Comparison of ENCODE assay signal across 8 cellular contexts in genomic region chr3:24145981-24146822, GRCh38.
DNase-seq lines count a peak whose midpoint lies in the region; ATAC-seq and TF ChIP-seq lines count a peak whose summit lies in the region.

No MANE protein-coding gene starts in this region.

- H3K4me1 Mint-ChIP-seq in H9, result peaks cover 4 to 6% of the 10 kb centered on the region in 2 experiments; a peak in 3 of 4 replicates

- no peak overlapping the region for H2BK12ac ChIP-seq in H9 (ENCODE audit: insufficient read length, low read depth, low read length)

- no peak overlapping the region for H2BK20ac ChIP-seq in H9 (ENCODE audit: low read depth, low read length, poor library complexity, severe bottlenecking)

- H3K4me3 ChIP-seq in adrenal gland, result peak overlapping the region in 1 of 4 donors; percentile 25

- H3T11ph ChIP-seq in H9 (ENCODE audit: low read length), result no peak overlapping the region

- no peak overlapping the region for H3K56ac ChIP-seq in H9 (ENCODE audit: insufficient read length, low read depth, low read length)

- H3K4me1 ChIP-seq in H9 (ENCODE audit: insufficient read depth, low read length), result no peaks in the 10 kb centered on the region
- H3K4me1 ChIP-seq in adrenal gland (replicated peaks in 1 of 2), result peaks cover 6 to 20% of the 10 kb centered on the region in 2 donors

- H2BK5ac ChIP-seq in H9 (ENCODE audit: insufficient read length, low read length), result no peak overlapping the region

- no peaks in the 10 kb centered on the region for H4K20me1 ChIP-seq in H9 (ENCODE audit: control insufficient read depth, insufficient read depth, insufficient read length)

- no peak overlapping the region for H3K27ac ChIP-seq in H9 (ENCODE audit: insufficient read length, low read depth, low read length)
- peak overlapping the region in 4 of 5 donors; percentile 2 to 38 (median 24) for H3K27ac ChIP-seq in adrenal gland

- no peak overlapping the region for H4K5ac ChIP-seq in H9 (ENCODE audit: insufficient read length, low read depth, low read length)

- WGBS in H9 (ENCODE audit: extremely low coverage, insufficient read length, low lambda C conversion rate), result no CpG with 5 or more reads among the region's 11 CpGs
- WGBS in adrenal gland, 4 donors, result 66 to 73% (median 72%) methylated on average over 11 of the region's 11 CpGs

- H3K27me3 Mint-ChIP-seq in H9 (ENCODE audit: low read depth), result no peaks in the 10 kb centered on the region

- no peak overlapping the region for H3K27ac Mint-ChIP-seq in H9

- H3K79me1 ChIP-seq in H9 (ENCODE audit: insufficient read depth, low read depth, low read length, poor library complexity, severe bottlenecking), result no peaks in the 10 kb centered on the region

- H3K27me3 ChIP-seq in H9 (ENCODE audit: insufficient read depth, low read length) (no peaks in the 10 kb centered on the region), adrenal gland (no peaks in the 10 kb centered on the region)

- H3K9ac ChIP-seq in H9 (ENCODE audit: extremely low read depth, insufficient read length, low read length), result no peak overlapping the region

- H3K23me2 ChIP-seq in H9 (ENCODE audit: insufficient read length, low read depth, low read length, poor library complexity, severe bottlenecking), result no peaks in the 10 kb centered on the region

- H3K14ac ChIP-seq in H9 (ENCODE audit: insufficient read depth, low read length), result no peak overlapping the region

- TF ChIP-seq CTCF in H9 (conservative IDR thresholded peaks at IDR 0.05) (no peak), adrenal gland (IDR thresholded peaks at IDR 0.05) (no peak)

- H4K8ac ChIP-seq in H9 (replicated peaks; ENCODE audit: insufficient read length, low read depth, low read length), result no peak overlapping the region

- no peaks in the 10 kb centered on the region for H3K79me2 ChIP-seq in H9 (ENCODE audit: insufficient read depth, low read length)

- intact Hi-C loops in adrenal gland (cut with DNase I) (no loop called here), left cardiac atrium (cut with DNase I) (no loop called here)

- no peak overlapping the region for H2BK120ac ChIP-seq in H9 (ENCODE audit: low read depth, low read length, poor library complexity, severe bottlenecking)

- no peak overlapping the region for H3K4ac ChIP-seq in H9 (ENCODE audit: low read depth, low read length)

- no peak for DNase-seq in H9
- DNase-seq in adrenal gland, result peak in 1 of 7 donors; percentile 37
- DNase-seq in left cardiac atrium, result no peak
- peak; percentile 73 for DNase-seq in superior temporal gyrus (ENCODE audit: extremely low spot score)
- DNase-seq in stimulated activated CD4-positive, alpha-beta T cell treated with anti-CD3 and anti-CD28 coated beads, Interleukin-12 subunit alpha, Interleukin-12 subunit beta, amount 100 ng/mL, for 4 hours, result no peak
- DNase-seq in NCI-H526 treated with DMSO at 0.1 percent for 48 hours (lab: John Stamatoyannopoulos, UW), result no peak

- H3K18ac ChIP-seq in H9 (ENCODE audit: insufficient read length, low read depth, low read length), result no peak overlapping the region

- no peak overlapping the region for H4K91ac ChIP-seq in H9 (ENCODE audit: insufficient read length, low read depth, low read length)

- TF ChIP-seq POLR2A in adrenal gland (IDR thresholded peaks at IDR 0.05), result no peak

- H3K36me3 ChIP-seq in adrenal gland (replicated peaks in 1 of 2), result no peaks in the 10 kb centered on the region

- H3K36me3 Mint-ChIP-seq in H9 (ENCODE audit: insufficient read depth in 1 of 3, low read depth in 3 of 3), result peaks cover 0 to 2% (median 0%) of the 10 kb centered on the region in 3 experiments; a peak in 1 of 7 replicates

- ATAC-seq in left cardiac atrium, result peak; percentile 62 to 80
- no peak for ATAC-seq in GM19395 (IDR thresholded peaks at IDR 0.05; ENCODE audit: unreplicated experiment)
- no peak for ATAC-seq in HG03095 (IDR thresholded peaks at IDR 0.05; ENCODE audit: unreplicated experiment)

- no peak overlapping the region for H3K4me2 ChIP-seq in H9 (ENCODE audit: insufficient read depth, insufficient read length, low read length)

- peak overlapping the region; percentile 62 for H2AK5ac ChIP-seq in H9 (ENCODE audit: insufficient read length, low read length)

- H2BK15ac ChIP-seq in H9 (ENCODE audit: low read depth, low read length), result no peak overlapping the region

- no peaks in the 10 kb centered on the region for H3K9me3 ChIP-seq in H9 (ENCODE audit: control insufficient read depth, low read depth, low read length)
- no peaks in the 10 kb centered on the region for H3K9me3 ChIP-seq in adrenal gland (replicated peaks in 1 of 3)

- H2AFZ ChIP-seq in H9 (ENCODE audit: low read length), result no peak overlapping the region

- no peak overlapping the region for H3K4me3 Mint-ChIP-seq in H9

- no peaks in the 10 kb centered on the region for H3K9me3 Mint-ChIP-seq in H9

- H3K23ac ChIP-seq in H9 (ENCODE audit: insufficient read length, low read depth, low read length), result no peak overlapping the region

Comparison
In these comparisons a context has a peak if more than half of its experiments do, and no peak if none do; other contexts are left out.
1. ATAC-seq: peak in left cardiac atrium (2 of 2); none in GM19395 (single experiment) and HG03095 (single experiment).